Comparison of ENCODE assay signal across 8 cellular contexts in the genomic region with DNA sequence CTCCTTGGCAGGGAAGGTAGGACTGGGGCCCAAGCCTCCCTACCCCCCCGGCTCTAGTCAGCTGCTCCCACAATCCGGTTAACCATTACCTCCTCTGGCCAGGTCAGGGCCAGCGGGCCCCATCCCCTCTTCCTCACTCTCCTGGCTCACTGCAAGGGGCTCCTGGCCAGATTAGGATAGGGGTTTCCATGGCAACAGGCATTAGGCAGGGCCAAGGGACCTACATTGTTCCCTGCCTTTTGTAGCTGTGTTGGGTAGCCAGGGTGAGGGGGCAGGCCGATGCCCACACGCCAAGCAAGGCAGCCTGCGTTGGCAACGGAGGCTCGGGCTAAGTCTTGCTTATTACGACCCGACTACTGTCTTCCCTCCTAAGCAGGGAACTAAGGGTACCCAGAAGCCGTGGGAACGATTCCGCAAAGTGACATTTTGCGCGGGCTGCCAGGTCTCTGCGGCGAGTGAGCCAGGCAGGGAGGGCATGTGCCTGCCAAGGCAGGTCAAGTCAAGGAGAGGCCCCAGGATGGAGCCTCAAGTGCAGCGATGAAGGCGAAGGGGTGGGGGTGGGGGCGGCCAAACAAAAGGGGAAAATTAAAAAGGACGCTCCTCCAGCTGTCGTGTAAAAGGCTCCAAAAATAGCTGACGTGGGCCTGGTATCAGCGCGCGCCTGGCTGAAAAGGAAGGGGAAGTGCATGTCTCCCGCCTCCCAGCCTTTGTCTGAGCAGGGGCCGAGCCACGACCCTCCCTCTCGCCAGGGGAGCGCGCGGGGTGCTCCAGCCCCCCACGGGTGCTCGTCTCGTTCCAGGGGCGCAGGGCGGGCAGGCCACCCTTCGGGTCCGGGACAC. TPM values are rescaled to one million over a fixed set of nuclear protein-coding genes. Genes with fewer than 3 reads are reported as not detected.
A peak's percentile ranks its signal among the peaks of the same experiment; 100 is the strongest.
DNase-seq lines count a peak whose midpoint lies in the region; ATAC-seq and TF ChIP-seq lines count a peak whose summit lies in the region.

No MANE protein-coding gene starts in this region.

- no peak for TF ChIP-seq EP300 in gastroesophageal sphincter (IDR thresholded peaks at IDR 0.05)

- peak overlapping the region; percentile 27 for H3K27ac Mint-ChIP-seq in activated T-cell treated with anti-CD3 and anti-CD28 coated beads, Interleukin-2, amount 50 U/mL, for 72 hours
- H3K27ac Mint-ChIP-seq in neural crest cell (ENCODE audit: unreplicated experiment) = peak overlapping the region; percentile 96

- H3K9me3 Mint-ChIP-seq in activated T-cell treated with anti-CD3 and anti-CD28 coated beads, Interleukin-2, amount 50 U/mL, for 72 hours = no peaks in the 10 kb centered on the region
- no peaks in the 10 kb centered on the region for H3K9me3 Mint-ChIP-seq in neural crest cell

- H3K27me3 ChIP-seq in gastroesophageal sphincter = no peaks in the 10 kb centered on the region

- peaks cover 0 to 4% of the 10 kb centered on the region in 2 donors for H3K36me3 Mint-ChIP-seq in activated T-cell treated with anti-CD3 and anti-CD28 coated beads, Interleukin-2, amount 50 U/mL, for 72 hours (ENCODE audit: insufficient read depth in 2 of 2)
- H3K36me3 Mint-ChIP-seq in neural crest cell (ENCODE audit: low read depth) = peaks cover 4% of the 10 kb centered on the region

- TF ChIP-seq CTCF in gastroesophageal sphincter (IDR thresholded peaks at IDR 0.05) = no peak
- TF ChIP-seq CTCF in neural crest cell (conservative IDR thresholded peaks at IDR 0.05) = no peak

- in situ Hi-C loops in ACHN (cut with HindIII; ENCODE audit: low pct_ligation_motif_present, low pct_unique_long_range_greater_than_20kb, low sequenced_read_pairs) = no loop called here

- DNase-seq in ACHN = peak; percentile 49
- peak; percentile 24 for DNase-seq in NCI-H1105 (lab: John Stamatoyannopoulos, UW)
- DNase-seq in activated T-cell treated with anti-CD3 and anti-CD28 coated beads, Interleukin-2, amount 50 U/mL, for 72 hours = peak; percentile 41 to 42
- peak; percentile 39 for DNase-seq in neural crest cell (ENCODE audit: low read depth, low spot score)
- DNase-seq in NCI-H2107 (lab: John Stamatoyannopoulos, UW) = no peak

- peak overlapping the region; percentile 88 to 98 for H3K4me3 ChIP-seq in gastroesophageal sphincter

- H3K36me3 ChIP-seq in gastroesophageal sphincter = no peaks in the 10 kb centered on the region

- H3K27me3 Mint-ChIP-seq in activated T-cell treated with anti-CD3 and anti-CD28 coated beads, Interleukin-2, amount 50 U/mL, for 72 hours (ENCODE audit: low read depth) = peaks cover 13% of the 10 kb centered on the region
- peaks cover 4% of the 10 kb centered on the region for H3K27me3 Mint-ChIP-seq in neural crest cell (ENCODE audit: low read depth)

- peak overlapping the region; percentile 96 to 100 (median 96) for H3K27ac ChIP-seq in gastroesophageal sphincter

- H3K4me1 Mint-ChIP-seq in activated T-cell treated with anti-CD3 and anti-CD28 coated beads, Interleukin-2, amount 50 U/mL, for 72 hours (ENCODE audit: low read depth) = peaks cover 60% of the 10 kb centered on the region
- peaks cover 48% of the 10 kb centered on the region for H3K4me1 Mint-ChIP-seq in neural crest cell

- H3K9me3 ChIP-seq in gastroesophageal sphincter = no peaks in the 10 kb centered on the region

- ATAC-seq in GM18511 (IDR thresholded peaks at IDR 0.05; ENCODE audit: unreplicated experiment) = peak; percentile 13
- no peak for ATAC-seq in activated T-cell treated with anti-CD3 and anti-CD28 coated beads, Interleukin-2, amount 50 U/mL, for 72 hours (replicated peaks in 1 of 2)
- ATAC-seq in gastroesophageal sphincter = no peak
- no peak for ATAC-seq in GM21737 (IDR thresholded peaks at IDR 0.05; ENCODE audit: unreplicated experiment)

- peaks cover 3 to 94% (median 35%) of the 10 kb centered on the region in 3 donors for H3K4me1 ChIP-seq in gastroesophageal sphincter

- TF ChIP-seq POLR2A in gastroesophageal sphincter (IDR thresholded peaks at IDR 0.05) = no peak

- peak overlapping the region; percentile 80 to 83 for H3K4me3 Mint-ChIP-seq in activated T-cell treated with anti-CD3 and anti-CD28 coated beads, Interleukin-2, amount 50 U/mL, for 72 hours
- H3K4me3 Mint-ChIP-seq in neural crest cell = peak overlapping the region; percentile 93

- WGBS in gastroesophageal sphincter (ENCODE audit: low coverage in 1 of 2), 2 donors = 40% methylated on average over 4 of the region's 40 CpGs; no CpG with 5 or more reads in 1 of the 2 donors

RNA-seq across cellular contexts. Expression of a gene that starts 0.9 kb away (rescaled TPM):
- 100 to 1,000 TPM; 123 to 170 TPM for total RNA-seq in activated T-cell treated with anti-CD3 and anti-CD28 coated beads, Interleukin-2, amount 50 U/mL, for 72 hours
- 100 to 1,000 TPM in 3 of 4 donors, 10 to 100 TPM in 1; 45.2 to 289 (median 132) TPM for total RNA-seq in gastroesophageal sphincter
- total RNA-seq in neural crest cell = 214 and 218 TPM in 2 replicates
